ENCODE assay signal across 8 cellular contexts in genomic region chr21:33541756-33542639, GRCh38. TPM values are rescaled to one million over a fixed set of nuclear protein-coding genes. Genes with fewer than 3 reads are reported as not detected.
DNase-seq lines count a peak whose midpoint lies in the region; ATAC-seq lines count a peak whose summit lies in the region.

Gene GART, minus strand, starts transcription at chr21:33542117. Its CDS starts 2,802 bp downstream, at chr21:33539315.

- peak; percentile 40 for DNase-seq in COLO829 (ENCODE audit: low spot score)
- peak; percentile 48 for DNase-seq in HS-27A (ENCODE audit: low read depth)
- DNase-seq in NT2/D1 (ENCODE audit: low read depth, low spot score): peak; percentile 83
- DNase-seq in activated CD8-positive, alpha-beta memory T cell treated with anti-CD3 and anti-CD28 coated beads, Interleukin-2, amount 50 U/mL, for 1 hour (ENCODE audit: extremely low read depth): peak; percentile 39
- DNase-seq in midbrain (lab: John Stamatoyannopoulos, UW): peak; percentile 81
- peak; percentile 62 to 71 for DNase-seq in stimulated activated CD8-positive, alpha-beta memory T cell treated with anti-CD3 and anti-CD28 coated beads, Interleukin-2, amount 100 ng/mL, for 1 hour (ENCODE audit: low read depth in 2 of 2)

- H3K36me3 ChIP-seq in NT2/D1 (ENCODE audit: insufficient read depth, insufficient read length, low read length): peaks cover 63% of the 10 kb centered on the region

- no peaks in the 10 kb centered on the region for H3K4me1 ChIP-seq in NT2/D1 (ENCODE audit: insufficient read depth, insufficient read length)

- peak within 1 kb of the TSS; percentile 99 for H3K9ac ChIP-seq in NT2/D1 (ENCODE audit: insufficient read length, low read depth)

- no peaks in the 10 kb centered on the region for H3K27me3 ChIP-seq in NT2/D1 (ENCODE audit: insufficient read depth, insufficient read length)

- no peaks in the 10 kb centered on the region for H3K9me3 ChIP-seq in NT2/D1 (ENCODE audit: insufficient read depth, low read length)

- peak within 1 kb of the TSS; percentile 88 for H3K4me3 ChIP-seq in NT2/D1 (ENCODE audit: insufficient read length, low read depth)

- peak; percentile 59 for ATAC-seq in GM19468 (IDR thresholded peaks at IDR 0.05; ENCODE audit: extremely low read depth, unreplicated experiment)

- in situ Hi-C loops in endometrial microvascular endothelial cells (cut with HindIII; ENCODE audit: inconsistent ontology term, low pct_unique_long_range_greater_than_20kb, low sequenced_read_pairs): no loop called here

RNA-seq across cellular contexts. Expression of gene GART, which starts in this region (rescaled TPM):
- 131 TPM for total RNA-seq in endometrial microvascular endothelial cells (ENCODE audit: inconsistent ontology term)

Comparison
In these comparisons a context has a peak if more than half of its experiments do, and no peak if none do; other contexts are left out.
1. Peak in every context shown above with its lines: DNase-seq, ATAC-seq and H3K4me3 ChIP-seq.